Comparison of ENCODE assay signal across 20 cellular contexts in the genomic region with DNA sequence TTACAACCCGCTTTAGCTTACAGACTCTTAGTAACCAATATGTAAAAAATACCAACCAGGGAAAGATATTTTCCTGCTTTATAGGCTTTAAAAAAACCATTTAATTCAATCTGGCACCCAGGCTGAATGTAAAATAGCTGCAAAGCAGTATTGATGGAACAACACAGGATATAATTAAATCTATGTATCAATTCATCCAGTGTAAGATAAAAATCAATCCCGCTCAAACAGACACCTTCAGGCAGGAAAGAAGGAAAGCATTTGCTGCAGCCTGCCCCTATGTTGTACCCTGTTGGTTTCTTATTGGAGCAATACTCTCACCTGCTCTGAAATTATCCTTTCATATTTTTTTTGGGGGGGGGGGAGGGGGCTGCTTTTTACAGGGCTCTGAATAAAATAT.
"Had no signal": no experiment of that assay in that cellular context is flagged by ENCODE, and none has a peak within 500 bp of the region (broad histone marks: within the 10 kb centered on the region; RNA-seq: fewer than 3 reads in every experiment).

No MANE protein-coding gene starts in this region.

- DNase-seq: stimulated activated CD4-positive, alpha-beta T cell treated with anti-CD3 and anti-CD28 coated beads, Interleukin-2, amount 100 ng/mL, for 48 hours; stimulated activated CD4-positive, alpha-beta T cell treated with anti-CD3 and anti-CD28 coated beads, Interleukin-4, amount 100 ng/mL, for 1 hour; stimulated activated CD4-positive, alpha-beta T cell treated with anti-CD3 and anti-CD28 coated beads, Interleukin-4, amount 100 ng/mL, for 24 hours; stimulated activated CD4-positive, alpha-beta T cell treated with anti-CD3 and anti-CD28 coated beads, Interleukin-4, amount 100 ng/mL, for 4 hours; stimulated activated CD8-positive, alpha-beta memory T cell treated with anti-CD3 and anti-CD28 coated beads, Interleukin-4, amount 100 ng/mL, for 48 hours; stimulated activated naive B cell treated with anti-CD40 and anti-IgM and Interleukin-4, amounts not matched to agents 10 μg/mL and 1 μg/mL and 100 μg/mL, for 72 hours; stimulated activated naive CD4-positive, alpha-beta T cell; stimulated activated naive CD4-positive, alpha-beta T cell treated with Interleukin-2 at 50 U/mL for 16 hours; stimulated activated naive CD8-positive, alpha-beta T cell treated with anti-CD3 and anti-CD28 coated beads, Interleukin-15, amount 100 ng/mL, for 72 hours; stimulated activated naive CD8-positive, alpha-beta T cell treated with anti-CD3 and anti-CD28 coated beads, Interleukin-15, Interleukin-2, amounts not matched to agents 100 U/mL and 50 U/mL, for 24 hours; stomach; substantia nigra; testis; thyroid gland; tibial artery; transverse colon; trophoblast cell; upper lobe of left lung; upper lobe of right lung; uterus had no signal
